8 cellular contexts compared by ENCODE assay signal in genomic region chr1:101236546-101237228, GRCh38. TPM values are rescaled to one million over a fixed set of nuclear protein-coding genes. Genes with fewer than 3 reads are reported as not detected.
DNase-seq lines count a peak whose midpoint lies in the region; ATAC-seq lines count a peak whose summit lies in the region.

Gene S1PR1 (plus strand): TSS chr1:101237019. CDS start chr1:101238985, 1,966 bp downstream.

- no peaks in the 10 kb centered on the region for H3K36me3 ChIP-seq in urinary bladder (ENCODE audit: insufficient read depth)

- under 1% methylated on average over 45 of the region's 45 CpGs for WGBS in urinary bladder

- H3K4me1 ChIP-seq in urinary bladder (ENCODE audit: insufficient read depth): no peaks in the 10 kb centered on the region

- intact Hi-C loops in cardiac septum (cut with DNase I): loop anchor here (1.0 to 5.0 kb wide), 5 partner anchors 32 to 341 kb away; no protein-coding TSS in a partner anchor
- intact Hi-C loops in posterior vena cava (cut with DNase I): no loop called here

- peak; percentile 12 for ATAC-seq in HG03066 (IDR thresholded peaks at IDR 0.05; ENCODE audit: low read depth, unreplicated experiment)

- H3K27ac ChIP-seq in urinary bladder (ENCODE audit: low read depth): peak within 1 kb of the TSS; percentile 44

- DNase-seq in NCI-H1417 (lab: John Stamatoyannopoulos, UW): peak in 2 of 3 experiments; percentile 60 to 73
- DNase-seq in NCI-H1417 treated with DMSO at 0.1 percent for 48 hours (lab: John Stamatoyannopoulos, UW): no peak
- DNase-seq in SK-N-DZ (ENCODE audit: low spot score): peak; percentile 29
- peak; percentile 59 for DNase-seq in activated naive CD8-positive, alpha-beta T cell treated with anti-CD3 and anti-CD28 coated beads, Interleukin-2, amount 50 U/mL, for 16 hours (ENCODE audit: low read depth, low spot score)
- DNase-seq in cardiac septum (ENCODE audit: low spot score): peak; percentile 91
- peak; percentile 91 for DNase-seq in posterior vena cava (ENCODE audit: low spot score)

- peak within 1 kb of the TSS; percentile 57 for H3K4me3 ChIP-seq in urinary bladder (ENCODE audit: low read depth, low read length)

RNA-seq across cellular contexts. Expression of gene S1PR1, which starts in this region (rescaled TPM):
- polyA plus RNA-seq in SK-N-DZ (2014; cell fraction: cytosol; rRNA removed): not detected in 2 replicates
- polyA plus RNA-seq in SK-N-DZ (2014; cell fraction: nucleus; rRNA removed): 0.16 and 0.17 TPM in 2 replicates
- total RNA-seq in cardiac septum (57.9 TPM), posterior vena cava (10 to 100 TPM; 39.7 to 62.3 TPM), urinary bladder (32.6 TPM)
- polyA plus RNA-seq in urinary bladder: 61.1 TPM
